In genomic region chr1:18761948-18762905, GRCh38 we compare ENCODE assay signal across 19 cellular contexts.
"Had no signal": no experiment of that assay in that cellular context is flagged by ENCODE, and none has a peak within 500 bp of the region (broad histone marks: within the 10 kb centered on the region; RNA-seq: fewer than 3 reads in every experiment).

No MANE protein-coding gene starts in this region.

- H2AFZ ChIP-seq: parathyroid adenoma had no signal

- H3K9ac ChIP-seq: parathyroid adenoma had no signal

- H3K27ac ChIP-seq: cardiac muscle cell, esophagus squamous epithelium, neutrophil, parathyroid adenoma, sigmoid colon, tibial nerve had no signal

- H3K9me3 ChIP-seq: esophagus squamous epithelium, neutrophil had no signal

- H3K4me3 Mint-ChIP-seq: activated CD4-positive, alpha-beta T cell treated with anti-CD3 and anti-CD28 coated beads for 36 hours; activated T-helper 1 cell treated with anti-CD3 and anti-CD28 coated beads, Interleukin-12 subunit alpha, Interleukin-12 subunit beta, Interleukin-2, Interleukin-4 antibody, amounts not matched to agents 30 ng/mL and 10 ng/mL and 1 ng/mL, durations not matched to agents 14 hours and 24 hours and 36 hours; effector memory CD8-positive, alpha-beta T cell; immature natural killer cell; natural killer cell; stimulated activated naive B cell treated with anti-CD40 and anti-IgM and Interleukin-4, amounts not matched to agents 10 μg/mL and 1 μg/mL and 100 μg/mL, for 72 hours; WTC11 had no signal

- H3K9me3 Mint-ChIP-seq: activated naive CD4-positive, alpha-beta T cell treated with anti-CD3 and anti-CD28 coated beads, Interleukin-2, amount 50 U/mL, for 72 hours; activated T-helper 1 cell treated with anti-CD3 and anti-CD28 coated beads, Interleukin-12 subunit alpha, Interleukin-12 subunit beta, Interleukin-2, Interleukin-4 antibody, amounts not matched to agents 30 ng/mL and 10 ng/mL and 1 ng/mL, durations not matched to agents 14 hours and 24 hours and 36 hours; effector memory CD8-positive, alpha-beta T cell had no signal

- H3K4me3 ChIP-seq: cardiac muscle cell, esophagus squamous epithelium, sigmoid colon, tibial nerve had no signal

- ATAC-seq: activated CD4-positive, alpha-beta T cell treated with anti-CD3 and anti-CD28 coated beads for 36 hours; activated naive CD4-positive, alpha-beta T cell treated with anti-CD3 and anti-CD28 coated beads, Interleukin-2, amount 50 U/mL, for 72 hours; effector memory CD8-positive, alpha-beta T cell; left ventricle myocardium superior; natural killer cell; stimulated activated naive B cell treated with anti-CD40 and anti-IgM and Interleukin-4, amounts not matched to agents 10 μg/mL and 1 μg/mL and 100 μg/mL, for 72 hours; WTC11 had no signal

- H3K27me3 ChIP-seq: cardiac muscle cell had no signal

- H3K4me1 ChIP-seq: esophagus squamous epithelium, parathyroid adenoma, sigmoid colon, tibial nerve had no signal

- H3K36me3 Mint-ChIP-seq: immature natural killer cell; natural killer cell; stimulated activated naive B cell treated with anti-CD40 and anti-IgM and Interleukin-4, amounts not matched to agents 10 μg/mL and 1 μg/mL and 100 μg/mL, for 72 hours; WTC11 had no signal

- DNase-seq: activated CD4-positive, alpha-beta T cell treated with anti-CD3 and anti-CD28 coated beads for 36 hours; activated CD4-positive, alpha-beta T cell treated with anti-CD3 and anti-CD28 coated beads, Interleukin-2, amount 50 U/mL, for 48 hours; activated gamma-delta T cell treated with Interleukin-2 at 50 U/mL for 16 hours; effector memory CD8-positive, alpha-beta T cell; esophagus squamous epithelium; immature natural killer cell; kidney glomerular epithelial cell; left ventricle myocardium superior; mesenchymal stem cell; natural killer cell; sigmoid colon; stimulated activated naive B cell treated with anti-CD40 and anti-IgM and Interleukin-4, amounts not matched to agents 10 μg/mL and 1 μg/mL and 100 μg/mL, for 72 hours had no signal

- H3K4me1 Mint-ChIP-seq: activated CD4-positive, alpha-beta T cell treated with anti-CD3 and anti-CD28 coated beads for 36 hours; immature natural killer cell; natural killer cell; stimulated activated naive B cell treated with anti-CD40 and anti-IgM and Interleukin-4, amounts not matched to agents 10 μg/mL and 1 μg/mL and 100 μg/mL, for 72 hours; WTC11 had no signal

- H3K36me3 ChIP-seq: cardiac muscle cell, esophagus squamous epithelium, neutrophil, sigmoid colon, tibial nerve had no signal

- H3K79me2 ChIP-seq: parathyroid adenoma had no signal

- H3K27ac Mint-ChIP-seq: activated CD4-positive, alpha-beta T cell treated with anti-CD3 and anti-CD28 coated beads for 36 hours; activated naive CD4-positive, alpha-beta T cell treated with anti-CD3 and anti-CD28 coated beads, Interleukin-2, amount 50 U/mL, for 72 hours; activated T-helper 1 cell treated with anti-CD3 and anti-CD28 coated beads, Interleukin-12 subunit alpha, Interleukin-12 subunit beta, Interleukin-2, Interleukin-4 antibody, amounts not matched to agents 30 ng/mL and 10 ng/mL and 1 ng/mL, durations not matched to agents 14 hours and 24 hours and 36 hours; effector memory CD8-positive, alpha-beta T cell; immature natural killer cell; natural killer cell; stimulated activated naive B cell treated with anti-CD40 and anti-IgM and Interleukin-4, amounts not matched to agents 10 μg/mL and 1 μg/mL and 100 μg/mL, for 72 hours; WTC11 had no signal
